ENCODE assay signal across 19 cellular contexts in the genomic region with DNA sequence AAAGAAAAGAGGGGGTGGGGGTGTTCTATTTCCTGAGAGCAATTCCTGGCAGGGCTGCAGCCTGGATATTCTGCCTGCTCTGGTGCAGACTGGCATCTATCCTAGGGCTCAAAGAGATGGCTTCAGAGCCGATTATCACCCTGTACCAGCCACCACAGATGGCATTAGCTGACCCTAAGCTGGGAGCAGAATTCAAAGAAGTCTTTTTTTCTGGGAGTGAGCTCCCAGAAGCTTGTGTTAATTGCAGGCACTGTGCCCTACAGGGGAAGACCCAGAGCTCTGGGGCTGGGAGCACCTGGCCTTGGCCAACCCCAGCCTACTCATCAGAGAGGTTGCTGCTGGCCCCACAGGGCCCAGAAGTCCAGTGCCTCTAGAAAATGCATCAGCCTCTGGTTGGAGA.
DNase-seq lines count a peak whose midpoint lies in the region; ATAC-seq and TF ChIP-seq lines count a peak whose summit lies in the region.
"Had no signal": no experiment of that assay in that cellular context is flagged by ENCODE, and none has a peak within 500 bp of the region (broad histone marks: within the 10 kb centered on the region; RNA-seq: fewer than 3 reads in every experiment).

No MANE protein-coding gene starts in this region.

- ATAC-seq in GM23338 (peak; percentile 19), gastroesophageal sphincter (no peak)
- ATAC-seq in activated CD4-positive, CD25-positive, alpha-beta regulatory T cell treated with anti-CD3 and anti-CD28 coated beads, Interleukin-2, amount 50 U/mL, for 24 hours = no peak

- WGBS in mesendoderm (ENCODE audit: extremely low coverage, insufficient coverage, low lambda C conversion rate) = no CpG with 5 or more reads among the region's 1 CpG
- WGBS in gastroesophageal sphincter (ENCODE audit: low coverage in 1 of 2), 2 donors = 40 to 60% methylated on average over 1 of the region's 1 CpG

- no peak for TF ChIP-seq EP300 in gastroesophageal sphincter (IDR thresholded peaks at IDR 0.05)

- no peaks in the 10 kb centered on the region for H3F3A ChIP-seq in GM23338 (replicated peaks; ENCODE audit: low read depth)

- H3K4me1 ChIP-seq in GM23338 (ENCODE audit: insufficient read depth) (peaks cover 17% of the 10 kb centered on the region), mesendoderm (ENCODE audit: control insufficient read depth, low read depth, low read length) (peaks cover 8% of the 10 kb centered on the region), rectal smooth muscle tissue (ENCODE audit: control insufficient read depth, insufficient read depth, low read length) (peaks cover 18% of the 10 kb centered on the region), gastroesophageal sphincter (peaks cover 0 to 25% (median 0%) of the 10 kb centered on the region in 3 donors)
- H3K4me1 ChIP-seq: uterus had no signal

- DNase-seq in GM23338 (ENCODE audit: low spot score) (peak; percentile 19), cerebellum (ENCODE audit: low spot score) (peak; percentile 4), mesendoderm (no peak), HFFc6 (no peak)
- DNase-seq in activated naive CD4-positive, alpha-beta T cell treated with anti-CD3 and anti-CD28 coated beads, Interleukin-2, amount 10 ng/mL, durations not matched to agents 7 days and 5 days = no peak
- DNase-seq: activated CD4-positive, alpha-beta T cell treated with anti-CD3 and anti-CD28 coated beads, Interleukin-2, amount 50 U/mL, for 4 hours; activated effector memory CD4-positive, alpha-beta T cell treated with anti-CD3 and anti-CD28 coated beads, Interleukin-2, amount 50 U/mL, for 16 hours; NCI-H1436 treated with DMSO at 0.1 percent for 48 hours; NCI-H2171 treated with DMSO at 0.1 percent for 48 hours; NCI-H524 treated with DMSO at 0.1 percent for 48 hours; SK-N-SH; uterus; WERI-Rb-1 had no signal

- CTCF ChIA-PET in activated naive CD4-positive, alpha-beta T cell treated with anti-CD3 and anti-CD28 coated beads, Interleukin-2, amount 10 ng/mL, durations not matched to agents 7 days and 5 days (lab: Charles Lee) = no interaction called here

- peak overlapping the region; percentile 14 for H3K18ac ChIP-seq in mesendoderm (ENCODE audit: low read length)

- H3K56ac ChIP-seq in mesendoderm (ENCODE audit: low read length) = no peak overlapping the region

- no peaks in the 10 kb centered on the region for H3K27me3 ChIP-seq in GM23338 (ENCODE audit: insufficient read depth)
- no peaks in the 10 kb centered on the region for H3K27me3 ChIP-seq in mesendoderm (ENCODE audit: insufficient read depth, low read length, poor library complexity)
- H3K27me3 ChIP-seq in rectal smooth muscle tissue (ENCODE audit: control insufficient read depth, insufficient read depth, low read length) = no peaks in the 10 kb centered on the region
- H3K27me3 ChIP-seq in gastroesophageal sphincter = no peaks in the 10 kb centered on the region
- H3K27me3 ChIP-seq: uterus had no signal

- H3K79me1 ChIP-seq in mesendoderm (ENCODE audit: low read length) = no peaks in the 10 kb centered on the region

- H3K27ac ChIP-seq in GM23338 (ENCODE audit: low read depth) (no peak overlapping the region), mesendoderm (ENCODE audit: low read depth, low read length) (no peak overlapping the region), rectal smooth muscle tissue (ENCODE audit: low read depth, low read length) (peak overlapping the region; percentile 21), gastroesophageal sphincter (no peak overlapping the region)
- H3K27ac ChIP-seq: epithelial cell of prostate, uterus, WERI-Rb-1 had no signal

- no peaks in the 10 kb centered on the region for H4K20me1 ChIP-seq in GM23338 (replicated peaks; ENCODE audit: insufficient read depth)

- no peak overlapping the region for H2BK5ac ChIP-seq in mesendoderm (ENCODE audit: low read length)

- no peak overlapping the region for H4K5ac ChIP-seq in mesendoderm (ENCODE audit: low read length)

- no peak overlapping the region for H3K4me3 Mint-ChIP-seq in GM23338
- no peak overlapping the region for H3K4me3 Mint-ChIP-seq in HFFc6
- no peak overlapping the region for H3K4me3 Mint-ChIP-seq in activated naive CD4-positive, alpha-beta T cell treated with anti-CD3 and anti-CD28 coated beads, Interleukin-2, amount 10 ng/mL, durations not matched to agents 7 days and 5 days
- H3K4me3 Mint-ChIP-seq: T-helper 2 cell treated with Interferon-gamma antibody and Interleukin-4, amounts not matched to agents 5 μg/mL and 100 μg/mL, for 36 hours had no signal

- H4K8ac ChIP-seq in mesendoderm (ENCODE audit: low read depth, low read length) = no peak overlapping the region

- H3K79me2 ChIP-seq in GM23338 (replicated peaks; ENCODE audit: insufficient read depth) (no peaks in the 10 kb centered on the region), mesendoderm (ENCODE audit: control insufficient read depth, insufficient read depth, low read length) (no peaks in the 10 kb centered on the region)

- H2BK120ac ChIP-seq in mesendoderm (ENCODE audit: low read depth, low read length) = no peak overlapping the region

- peaks cover 27% of the 10 kb centered on the region for H3K4me1 Mint-ChIP-seq in GM23338
- no peaks in the 10 kb centered on the region for H3K4me1 Mint-ChIP-seq in HFFc6 (ENCODE audit: low read depth)
- no peaks in the 10 kb centered on the region for H3K4me1 Mint-ChIP-seq in activated naive CD4-positive, alpha-beta T cell treated with anti-CD3 and anti-CD28 coated beads, Interleukin-2, amount 10 ng/mL, durations not matched to agents 7 days and 5 days

- H3K9ac ChIP-seq in mesendoderm (ENCODE audit: low read length) = no peak overlapping the region
- H3K9ac ChIP-seq in rectal smooth muscle tissue (ENCODE audit: low read length) = no peak overlapping the region
- H3K9ac ChIP-seq: SK-N-SH had no signal

- no peak for TF ChIP-seq CTCF in GM23338 (conservative IDR thresholded peaks at IDR 0.05; ENCODE audit: low read depth in 2 of 2)
- TF ChIP-seq CTCF in gastroesophageal sphincter (IDR thresholded peaks at IDR 0.05) = no peak
- TF ChIP-seq CTCF in HFFc6 (IDR thresholded peaks at IDR 0.05) = no peak

- H3K9me2 ChIP-seq in GM23338 (ENCODE audit: insufficient read depth) = peaks cover 12% of the 10 kb centered on the region; the same call in 1 of the 2 replicates
- H3K9me2 ChIP-seq: SK-N-SH had no signal

- peaks cover 0 to 8% (median 0%) of the 10 kb centered on the region in 3 donors for H3K9me3 ChIP-seq in gastroesophageal sphincter
- H3K9me3 ChIP-seq: uterus had no signal

- no peak overlapping the region for H3K23ac ChIP-seq in mesendoderm (ENCODE audit: low read length)

- no peak overlapping the region for H2AK5ac ChIP-seq in mesendoderm (ENCODE audit: low read length)

- H3K4me2 ChIP-seq in GM23338 (peak overlapping the region; percentile 49), mesendoderm (ENCODE audit: low read length) (no peak overlapping the region)
- H3K4me2 ChIP-seq: SK-N-SH had no signal

- no peak overlapping the region for H2BK15ac ChIP-seq in mesendoderm (replicated peaks; ENCODE audit: low read depth)

- no peak overlapping the region for H3K4ac ChIP-seq in mesendoderm (ENCODE audit: low read depth, low read length)

- TF ChIP-seq POLR2A in gastroesophageal sphincter (IDR thresholded peaks at IDR 0.05) = no peak

- H3K36me3 Mint-ChIP-seq in GM23338 (ENCODE audit: low read depth) = peaks cover 14% of the 10 kb centered on the region
- peaks cover 5% of the 10 kb centered on the region; the same call in 1 of the 2 replicates for H3K36me3 Mint-ChIP-seq in HFFc6 (ENCODE audit: low read depth)
- no peaks in the 10 kb centered on the region for H3K36me3 Mint-ChIP-seq in activated naive CD4-positive, alpha-beta T cell treated with anti-CD3 and anti-CD28 coated beads, Interleukin-2, amount 10 ng/mL, durations not matched to agents 7 days and 5 days

- peak overlapping the region; percentile 92 for H2AFZ ChIP-seq in GM23338

- H3K27me3 Mint-ChIP-seq in GM23338 (ENCODE audit: insufficient read depth, low read depth, poor library complexity) = peaks cover 4% of the 10 kb centered on the region
- H3K27me3 Mint-ChIP-seq in HFFc6 (ENCODE audit: insufficient read depth) = peaks cover 15% of the 10 kb centered on the region
- peaks cover 3% of the 10 kb centered on the region for H3K27me3 Mint-ChIP-seq in activated naive CD4-positive, alpha-beta T cell treated with anti-CD3 and anti-CD28 coated beads, Interleukin-2, amount 10 ng/mL, durations not matched to agents 7 days and 5 days

- H3K4me3 ChIP-seq in GM23338 (no peak overlapping the region), mesendoderm (ENCODE audit: low read length) (no peak overlapping the region), rectal smooth muscle tissue (ENCODE audit: low read length) (no peak overlapping the region), gastroesophageal sphincter (no peak overlapping the region)
- H3K4me3 ChIP-seq: lung, uterus had no signal

- H3K9me3 Mint-ChIP-seq in GM23338 (peaks cover 21% of the 10 kb centered on the region), HFFc6 (peaks cover 5% of the 10 kb centered on the region; the same call in 1 of the 2 replicates)
- peaks cover 2% of the 10 kb centered on the region for H3K9me3 Mint-ChIP-seq in activated naive CD4-positive, alpha-beta T cell treated with anti-CD3 and anti-CD28 coated beads, Interleukin-2, amount 10 ng/mL, durations not matched to agents 7 days and 5 days
- H3K9me3 Mint-ChIP-seq: T-helper 2 cell treated with Interferon-gamma antibody and Interleukin-4, amounts not matched to agents 5 μg/mL and 100 μg/mL, for 36 hours had no signal

- no peak overlapping the region for H3K27ac Mint-ChIP-seq in GM23338
- no peak overlapping the region for H3K27ac Mint-ChIP-seq in HFFc6
- H3K27ac Mint-ChIP-seq in activated naive CD4-positive, alpha-beta T cell treated with anti-CD3 and anti-CD28 coated beads, Interleukin-2, amount 10 ng/mL, durations not matched to agents 7 days and 5 days = no peak overlapping the region
- H3K27ac Mint-ChIP-seq: T-helper 2 cell treated with Interferon-gamma antibody and Interleukin-4, amounts not matched to agents 5 μg/mL and 100 μg/mL, for 36 hours had no signal

- H3K36me3 ChIP-seq in GM23338 (ENCODE audit: insufficient read depth) (no peaks in the 10 kb centered on the region), mesendoderm (ENCODE audit: control insufficient read depth, insufficient read depth, low read length) (no peaks in the 10 kb centered on the region), rectal smooth muscle tissue (ENCODE audit: control insufficient read depth, insufficient read depth, low read length) (no peaks in the 10 kb centered on the region), gastroesophageal sphincter (no peaks in the 10 kb centered on the region)
- H3K36me3 ChIP-seq: uterus, WERI-Rb-1 had no signal

TF ChIP-seq in GM23338, 12 proteins besides CTCF, POLR2A, EP300 and RAD21:
- no peak for TF ChIP-seq JUNB (IDR thresholded peaks at IDR 0.05; ENCODE audit: unreplicated experiment)
- TF ChIP-seq EZH2 (IDR thresholded peaks at IDR 0.05; ENCODE audit: low read depth, unreplicated experiment) = no peak
TF ChIP-seq in GM23338: peak in this region for 0.

Comparison
In these comparisons a context has a peak if more than half of its experiments do, and no peak if none do; other contexts are left out.
1. DNase-seq: peak in GM23338 (single experiment) and cerebellum (single experiment); none in mesendoderm (single experiment), HFFc6 (single experiment) and activated naive CD4-positive, alpha-beta T cell treated with anti-CD3 and anti-CD28 coated beads, Interleukin-2, amount 10 ng/mL, durations not matched to agents 7 days and 5 days (single experiment).